In the genomic region with DNA sequence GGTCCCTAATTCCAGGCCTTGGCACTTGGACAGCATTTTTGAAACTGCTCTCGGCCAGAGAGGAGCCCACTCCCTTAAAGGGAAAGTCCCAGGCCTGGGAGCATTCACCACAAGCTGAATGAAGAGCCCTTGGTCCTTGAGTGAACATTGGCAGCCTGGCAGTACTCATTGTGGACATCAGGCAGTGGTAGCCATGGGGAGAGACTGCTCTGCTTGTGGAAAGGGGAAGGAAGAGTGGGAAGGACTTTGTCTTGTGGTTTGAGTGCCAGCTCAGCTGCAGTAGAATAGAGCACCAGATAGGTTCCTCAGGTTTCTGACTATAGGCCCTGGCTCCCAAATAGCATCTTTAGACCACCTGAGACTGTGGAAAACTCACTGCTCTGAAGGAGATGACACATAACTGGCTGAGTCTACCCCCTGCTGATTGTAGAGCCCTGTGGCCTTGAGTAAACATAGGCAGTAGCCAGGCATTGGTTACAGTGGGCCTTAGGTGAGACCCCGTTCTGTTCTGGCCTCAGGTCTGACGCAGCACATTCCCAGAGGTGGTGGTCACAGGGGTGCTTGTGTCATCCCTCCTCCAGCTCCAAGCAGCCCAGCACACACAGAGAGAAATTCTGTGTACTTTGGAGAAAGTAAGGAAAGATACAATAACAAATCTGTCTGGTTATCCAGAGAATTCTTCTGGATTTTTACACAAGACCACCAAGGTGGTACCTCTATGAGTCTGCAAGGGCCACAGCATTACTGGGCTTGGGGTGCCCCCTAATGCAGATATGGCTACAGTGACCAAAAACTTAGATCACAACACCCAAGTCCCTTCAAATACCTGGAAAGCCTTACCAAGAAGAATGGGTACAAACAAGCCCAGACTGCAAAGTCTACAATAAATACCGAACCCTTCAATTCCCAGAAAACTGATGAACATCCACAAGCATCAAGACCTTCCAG, we compare ENCODE assay signal across 12 cellular contexts.
DNase-seq lines count a peak whose midpoint lies in the region; ATAC-seq and TF ChIP-seq lines count a peak whose summit lies in the region.
"Had no signal": no experiment of that assay in that cellular context is flagged by ENCODE, and none has a peak within 500 bp of the region (broad histone marks: within the 10 kb centered on the region; RNA-seq: fewer than 3 reads in every experiment).

No MANE protein-coding gene starts in this region.

- TF ChIP-seq CTCF in GM23338 (conservative IDR thresholded peaks at IDR 0.05; ENCODE audit: low read depth in 2 of 2) (peak; percentile 72 to 79), WERI-Rb-1 (IDR thresholded peaks at IDR 0.05; ENCODE audit: low read depth, low read length) (peak; percentile 36)
- TF ChIP-seq CTCF in CD8-positive, alpha-beta T cell (IDR thresholded peaks at IDR 0.05) = no peak

- H4K20me1 ChIP-seq in GM23338 (replicated peaks; ENCODE audit: insufficient read depth) = no peaks in the 10 kb centered on the region

- no peaks in the 10 kb centered on the region for H3K36me3 ChIP-seq in GM23338 (ENCODE audit: insufficient read depth)
- no peaks in the 10 kb centered on the region for H3K36me3 ChIP-seq in WERI-Rb-1
- no peaks in the 10 kb centered on the region for H3K36me3 ChIP-seq in CD8-positive, alpha-beta T cell (ENCODE audit: insufficient read depth, low read length)

- intact Hi-C loops in CD8-positive, alpha-beta T cell (cut with DNase I, micrococcal nuclease) = loop anchor here in 1 of 2 experiments (10.0 kb wide), 1 partner anchor 224 kb away; no protein-coding TSS in a partner anchor

- POLR2A ChIA-PET in CD8-positive, alpha-beta T cell (lab: Charles Lee) = no interaction called here

- H3K4me3 Mint-ChIP-seq in GM23338 = no peak overlapping the region
- no peak overlapping the region for H3K4me3 Mint-ChIP-seq in CD8-positive, alpha-beta T cell
- H3K4me3 Mint-ChIP-seq: CD4-positive, CD25-positive, alpha-beta regulatory T cell; effector memory CD8-positive, alpha-beta T cell had no signal

- CTCF ChIA-PET in CD8-positive, alpha-beta T cell (lab: Charles Lee) = interaction anchor here (1.3 kb wide), 1 partner anchor 228 kb away, joined by 6 read pairs; no protein-coding TSS in a partner anchor

- H2AFZ ChIP-seq in GM23338 = no peak overlapping the region

- DNase-seq in A172 (ENCODE audit: low spot score) (peak; percentile 86), GM23338 (ENCODE audit: low spot score) (peak; percentile 36), WERI-Rb-1 (peak; percentile 29), islet precursor cell (peak; percentile 77), RPMI8226 (no peak), left lobe of liver (ENCODE audit: low spot score) (no peak)
- no peak for DNase-seq in CD8-positive, alpha-beta T cell
- DNase-seq in stimulated activated naive CD4-positive, alpha-beta T cell (lab: John Stamatoyannopoulos, UW) = no peak
- DNase-seq: activated naive CD4-positive, alpha-beta T cell treated with anti-CD3 and anti-CD28 coated beads, Interleukin-2, amount 50 U/mL, for 16 hours; CD4-positive, CD25-positive, alpha-beta regulatory T cell; effector memory CD8-positive, alpha-beta T cell; NK-92 treated with Interleukin-12 subunit alpha and Interleukin-12 subunit beta, amount 100 ng/mL, for 24 hours had no signal

- H3K4me1 Mint-ChIP-seq in GM23338 = no peaks in the 10 kb centered on the region
- no peaks in the 10 kb centered on the region for H3K4me1 Mint-ChIP-seq in CD8-positive, alpha-beta T cell (ENCODE audit: low read depth)
- H3K4me1 Mint-ChIP-seq: CD4-positive, CD25-positive, alpha-beta regulatory T cell had no signal

- peaks cover 4% of the 10 kb centered on the region; the same call in 2 of the 3 replicates for H3K36me3 Mint-ChIP-seq in GM23338 (ENCODE audit: low read depth)
- H3K36me3 Mint-ChIP-seq in CD8-positive, alpha-beta T cell = no peaks in the 10 kb centered on the region
- H3K36me3 Mint-ChIP-seq: CD4-positive, CD25-positive, alpha-beta regulatory T cell had no signal

- no peaks in the 10 kb centered on the region for H3K27me3 ChIP-seq in GM23338 (ENCODE audit: insufficient read depth)
- H3K27me3 ChIP-seq in WERI-Rb-1 (ENCODE audit: insufficient read depth, low read depth, severe bottlenecking) = no peaks in the 10 kb centered on the region
- H3K27me3 ChIP-seq in CD8-positive, alpha-beta T cell (ENCODE audit: insufficient read depth, low read length) = no peaks in the 10 kb centered on the region

- peak overlapping the region; percentile 58; the same call in 1 of the 2 replicates for H3K27ac Mint-ChIP-seq in GM23338
- H3K27ac Mint-ChIP-seq in CD8-positive, alpha-beta T cell = no peak overlapping the region
- H3K27ac Mint-ChIP-seq: CD4-positive, CD25-positive, alpha-beta regulatory T cell; effector memory CD8-positive, alpha-beta T cell had no signal

- no peaks in the 10 kb centered on the region for H3K4me1 ChIP-seq in GM23338 (ENCODE audit: insufficient read depth)
- H3K4me1 ChIP-seq in CD8-positive, alpha-beta T cell (ENCODE audit: insufficient read depth, low read length) = no peaks in the 10 kb centered on the region

- no peaks in the 10 kb centered on the region for H3F3A ChIP-seq in GM23338 (replicated peaks; ENCODE audit: low read depth)

- H3K4me2 ChIP-seq in GM23338 = no peak overlapping the region

- H3K79me2 ChIP-seq in GM23338 (replicated peaks; ENCODE audit: insufficient read depth) = no peaks in the 10 kb centered on the region

- no peaks in the 10 kb centered on the region for H3K9me2 ChIP-seq in GM23338 (ENCODE audit: insufficient read depth)

- ATAC-seq in GM23338 = peak; percentile 61
- ATAC-seq in CD8-positive, alpha-beta T cell = no peak
- no peak for ATAC-seq in left lobe of liver
- ATAC-seq: effector memory CD8-positive, alpha-beta T cell had no signal

- H3K9me3 ChIP-seq in WERI-Rb-1 (ENCODE audit: severe bottlenecking) = no peaks in the 10 kb centered on the region
- no peaks in the 10 kb centered on the region for H3K9me3 ChIP-seq in CD8-positive, alpha-beta T cell (ENCODE audit: low read length)

- no peak overlapping the region for H3K4me3 ChIP-seq in GM23338
- H3K4me3 ChIP-seq in WERI-Rb-1 (ENCODE audit: low read depth, low read length) = no peak overlapping the region
- no peak overlapping the region for H3K4me3 ChIP-seq in CD8-positive, alpha-beta T cell (ENCODE audit: low read depth, low read length)

- H3K27ac ChIP-seq in GM23338 (ENCODE audit: low read depth) = no peak overlapping the region
- H3K27ac ChIP-seq in WERI-Rb-1 = no peak overlapping the region
- H3K27ac ChIP-seq in CD8-positive, alpha-beta T cell (ENCODE audit: low read depth, low read length) = no peak overlapping the region

- peaks cover 2% of the 10 kb centered on the region; the same call in 2 of the 3 replicates for H3K9me3 Mint-ChIP-seq in GM23338
- no peaks in the 10 kb centered on the region for H3K9me3 Mint-ChIP-seq in CD8-positive, alpha-beta T cell

- H3K27me3 Mint-ChIP-seq in GM23338 (ENCODE audit: insufficient read depth, low read depth, poor library complexity) = peaks cover 3% of the 10 kb centered on the region
- no peaks in the 10 kb centered on the region for H3K27me3 Mint-ChIP-seq in CD8-positive, alpha-beta T cell (ENCODE audit: low read depth)
- H3K27me3 Mint-ChIP-seq: CD4-positive, CD25-positive, alpha-beta regulatory T cell; effector memory CD8-positive, alpha-beta T cell had no signal

TF ChIP-seq in GM23338, 12 proteins besides CTCF, POLR2A, EP300 and RAD21 (continues in another document):
- TF ChIP-seq POLR2AphosphoS5 (IDR thresholded peaks at IDR 0.05; ENCODE audit: low read depth) (no peak), ZNF114 (CRISPR knock-in tag; IDR thresholded peaks at IDR 0.05) (no peak), EZH2 (IDR thresholded peaks at IDR 0.05; ENCODE audit: low read depth, unreplicated experiment) (no peak), ZNF331 (CRISPR knock-in tag; IDR thresholded peaks at IDR 0.05; ENCODE audit: low read depth) (no peak)

Comparison
In these comparisons a context has a peak if more than half of its experiments do, and no peak if none do; other contexts are left out.
1. DNase-seq: peak in A172 (single experiment), GM23338 (single experiment), WERI-Rb-1 (single experiment) and islet precursor cell (single experiment); none in RPMI8226 (single experiment), CD8-positive, alpha-beta T cell (0 of 7), stimulated activated naive CD4-positive, alpha-beta T cell (0 of 6) and left lobe of liver (single experiment).